In the genomic region with DNA sequence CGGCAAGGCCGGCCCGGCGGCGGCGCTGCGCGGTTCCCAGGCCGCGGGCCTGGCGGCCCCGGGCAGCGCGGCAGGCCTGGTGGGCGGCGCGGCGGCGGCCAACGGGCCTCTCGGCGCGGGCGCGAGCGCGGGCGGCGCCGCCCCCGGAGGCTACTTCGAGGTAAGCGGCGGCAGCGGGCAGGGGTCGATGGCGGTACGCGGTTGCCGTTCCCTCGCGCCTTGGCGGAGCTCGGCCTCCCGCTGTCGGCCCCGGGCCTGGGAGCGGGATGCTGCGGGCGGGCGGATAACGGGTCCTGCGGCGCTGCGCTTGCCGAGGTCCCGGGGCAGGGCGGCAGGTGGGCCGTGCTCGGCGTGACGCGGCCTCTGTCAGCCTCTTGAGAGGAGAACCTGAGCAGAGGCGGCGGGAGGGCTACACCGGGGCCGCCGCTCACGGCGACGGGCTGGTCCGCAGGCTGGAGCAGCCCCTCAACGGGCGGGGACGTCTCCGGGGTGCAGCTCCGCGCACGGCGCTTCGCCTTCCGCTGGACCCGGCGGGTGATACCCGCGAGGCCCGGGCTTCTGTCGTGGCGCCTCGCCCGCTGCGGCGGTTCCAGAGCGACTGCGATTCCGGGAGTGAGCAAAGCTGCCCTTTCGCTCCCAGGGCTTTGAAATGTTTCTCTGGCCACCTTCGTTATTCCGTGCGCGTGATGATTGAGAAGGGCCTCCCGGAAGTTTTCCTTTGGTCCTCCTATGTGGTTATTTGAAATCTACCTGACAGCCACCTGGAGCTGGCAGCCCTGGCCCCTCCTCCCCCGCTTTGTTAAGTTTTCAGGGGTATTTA, we compare ENCODE assay signal across 8 cellular contexts. TPM values are rescaled to one million over a fixed set of nuclear protein-coding genes. Genes with fewer than 3 reads are reported as not detected.
DNase-seq lines count a peak whose midpoint lies in the region; ATAC-seq and TF ChIP-seq lines count a peak whose summit lies in the region.

No MANE protein-coding gene starts in this region.

- WGBS in ectodermal cell, 2 experiments, result 0 to 1% methylated on average over 103 of the region's 103 CpGs
- under 1% methylated on average over 93 of the region's 103 CpGs for WGBS in mesenchymal stem cell

- H2AFZ ChIP-seq in mesenchymal stem cell (ENCODE audit: low read depth, low read length), result peak overlapping the region; percentile 81

- no peaks in the 10 kb centered on the region for H3K9me2 ChIP-seq in DOHH2 (replicated peaks; ENCODE audit: control insufficient read depth, low read length)

- peak overlapping the region; percentile 99 for H2BK120ac ChIP-seq in mesenchymal stem cell (ENCODE audit: low read depth, low read length)

- H2BK15ac ChIP-seq in mesenchymal stem cell (ENCODE audit: low read depth, poor library complexity, severe bottlenecking), result peak overlapping the region; percentile 69

- TF ChIP-seq CTCF in DOHH2 (IDR thresholded peaks at IDR 0.05; ENCODE audit: low read depth, low read length, poor library complexity, severe bottlenecking), result no peak

- peak overlapping the region in 1 of 2 experiments; percentile 94 for H3K4ac ChIP-seq in mesenchymal stem cell (ENCODE audit: low read depth in 1 of 2, low read length in 2 of 2)

- peak overlapping the region; percentile 73 to 87 for H3K18ac ChIP-seq in mesenchymal stem cell (ENCODE audit: low read depth in 1 of 2, low read length in 2 of 2)

- H4K20me1 ChIP-seq in DOHH2 (ENCODE audit: control insufficient read depth, insufficient read depth, low read depth, low read length), result peaks cover 13% of the 10 kb centered on the region

- H2BK5ac ChIP-seq in mesenchymal stem cell (ENCODE audit: low read depth, low read length, poor library complexity, severe bottlenecking), result no peak overlapping the region

- H4K91ac ChIP-seq in mesenchymal stem cell (ENCODE audit: low read length), result peak overlapping the region; percentile 39

- H3K36me3 ChIP-seq in DOHH2 (ENCODE audit: control insufficient read depth, low read length) (peaks cover 9% of the 10 kb centered on the region), ectodermal cell (ENCODE audit: control insufficient read depth, insufficient read depth, low read length) (no peaks in the 10 kb centered on the region), mesenchymal stem cell (ENCODE audit: control insufficient read depth in 1 of 2, insufficient read depth in 2 of 2, low read depth in 1 of 2, low read length in 2 of 2) (no peaks in the 10 kb centered on the region)

- H3K9ac ChIP-seq in mesenchymal stem cell (ENCODE audit: low read length), result peak overlapping the region; percentile 91

- no peak overlapping the region for H2BK12ac ChIP-seq in mesenchymal stem cell (ENCODE audit: low read length in 2 of 2)

- H3K4me3 ChIP-seq in DOHH2 (ENCODE audit: low read length), result peak overlapping the region; percentile 83
- peak overlapping the region; percentile 90 for H3K4me3 ChIP-seq in ectodermal cell (ENCODE audit: insufficient read depth, low read depth, low read length)
- H3K4me3 ChIP-seq in mesenchymal stem cell (ENCODE audit: insufficient read depth in 1 of 2, low read depth in 1 of 2, low read length in 2 of 2), result peak overlapping the region; percentile 84 to 98

- no peaks in the 10 kb centered on the region for H3K27me3 ChIP-seq in DOHH2 (ENCODE audit: control insufficient read depth, low read length)
- no peaks in the 10 kb centered on the region for H3K27me3 ChIP-seq in ectodermal cell (ENCODE audit: control insufficient read depth, insufficient read depth, low read length, poor library complexity, severe bottlenecking)
- no peaks in the 10 kb centered on the region for H3K27me3 ChIP-seq in mesenchymal stem cell (ENCODE audit: control insufficient read depth in 1 of 2, insufficient read depth in 1 of 2, low read length in 2 of 2)

- H3K4me1 ChIP-seq in DOHH2 (ENCODE audit: control insufficient read depth, low read length), result peaks cover 15% of the 10 kb centered on the region
- H3K4me1 ChIP-seq in ectodermal cell (ENCODE audit: control insufficient read depth, insufficient read depth, low read length), result peaks cover 9% of the 10 kb centered on the region
- peaks cover 11% of the 10 kb centered on the region for H3K4me1 ChIP-seq in mesenchymal stem cell (ENCODE audit: control insufficient read depth, insufficient read depth, low read depth, low read length)

- ATAC-seq in GM21825 (IDR thresholded peaks at IDR 0.05; ENCODE audit: unreplicated experiment), result peak; percentile 14

- H3K14ac ChIP-seq in mesenchymal stem cell (ENCODE audit: low read length in 2 of 2), result peak overlapping the region in 1 of 2 experiments; percentile 85

- H3K4me2 ChIP-seq in DOHH2 (ENCODE audit: low read length) (peak overlapping the region; percentile 74), mesenchymal stem cell (ENCODE audit: low read length, poor library complexity, severe bottlenecking) (peak overlapping the region; percentile 96)

- H3K79me2 ChIP-seq in DOHH2 (ENCODE audit: control insufficient read depth, low read length), result peaks cover 53% of the 10 kb centered on the region

- peak; percentile 63 for DNase-seq in NAMALWA (ENCODE audit: low spot score)
- peak; percentile 21 to 46 for DNase-seq in activated CD4-positive, alpha-beta T cell treated with anti-CD3 and anti-CD28 coated beads, Interleukin-2, amount 50 U/mL, for 24 hours (ENCODE audit: low read depth in 1 of 2, low spot score in 1 of 2)
- peak; percentile 43 for DNase-seq in mesenchymal stem cell
- DNase-seq in stimulated activated CD8-positive, alpha-beta memory T cell treated with anti-CD3 and anti-CD28 coated beads, Interleukin-15, amount 100 ng/mL, for 1 hour (ENCODE audit: low read depth), result peak; percentile 7
- no peak for DNase-seq in NCI-H1436 (lab: John Stamatoyannopoulos, UW)

- H3K9me3 ChIP-seq in DOHH2 (ENCODE audit: control insufficient read depth, insufficient read depth, low read length) (no peaks in the 10 kb centered on the region), ectodermal cell (ENCODE audit: control insufficient read depth, low read length) (no peaks in the 10 kb centered on the region), mesenchymal stem cell (ENCODE audit: control insufficient read depth, low read length) (no peaks in the 10 kb centered on the region)

- no peak overlapping the region for H4K8ac ChIP-seq in mesenchymal stem cell (ENCODE audit: low read length)

- H2AK5ac ChIP-seq in mesenchymal stem cell (ENCODE audit: low read length, severe bottlenecking), result no peak overlapping the region

- peak overlapping the region in 1 of 2 experiments; percentile 81 for H3K23ac ChIP-seq in mesenchymal stem cell (ENCODE audit: low read length in 2 of 2)

- H3K27ac ChIP-seq in DOHH2 (ENCODE audit: low read depth, low read length), result peak overlapping the region; percentile 16
- peak overlapping the region; percentile 3 for H3K27ac ChIP-seq in ectodermal cell (ENCODE audit: insufficient read depth, low read depth, low read length, poor library complexity, severe bottlenecking)
- H3K27ac ChIP-seq in mesenchymal stem cell (ENCODE audit: low read length, poor library complexity, severe bottlenecking), result peak overlapping the region; percentile 45

- H3K79me1 ChIP-seq in mesenchymal stem cell (replicated peaks; ENCODE audit: low read length, poor library complexity, severe bottlenecking), result peaks cover 2% of the 10 kb centered on the region

- H3F3A ChIP-seq in DOHH2 (ENCODE audit: control insufficient read depth, insufficient read depth), result no peaks in the 10 kb centered on the region

RNA-seq across cellular contexts. Expression of gene FAM193A, which starts 0.8 kb away (rescaled TPM):
- polyA plus RNA-seq in ectodermal cell (2013, experiment 1 of 4), result 37.7 TPM
- 37.6 TPM for polyA plus RNA-seq in ectodermal cell (2013, experiment 2 of 4)
- 28.4 TPM for polyA plus RNA-seq in ectodermal cell (2013, experiment 3 of 4)
- 31.4 TPM for polyA plus RNA-seq in ectodermal cell (2013, experiment 4 of 4)
- 12.6 TPM for polyA plus RNA-seq in mesenchymal stem cell (2013, experiment 1 of 2)
- 11.6 TPM for polyA plus RNA-seq in mesenchymal stem cell (2013, experiment 2 of 2)
